Comparison of ENCODE assay signal across 12 cellular contexts in genomic region chr22:32764330-32765116, GRCh38. TPM values are rescaled to one million over a fixed set of nuclear protein-coding genes. Genes with fewer than 3 reads are reported as not detected.
DNase-seq lines count a peak whose midpoint lies in the region; ATAC-seq and TF ChIP-seq lines count a peak whose summit lies in the region.
"Had no signal": no experiment of that assay in that cellular context is flagged by ENCODE, and none has a peak within 500 bp of the region (broad histone marks: within the 10 kb centered on the region; RNA-seq: fewer than 3 reads in every experiment).

No MANE protein-coding gene starts in this region.

- CTCF ChIA-PET in T-cell (lab: Charles Lee) = no interaction called here

- POLR2A ChIA-PET in T-cell (lab: Charles Lee) = no interaction called here

- no peaks in the 10 kb centered on the region for H3K36me3 ChIP-seq in BE2C
- H3K36me3 ChIP-seq: BLaER1 treated with 17β-estradiol and CSF1 and Interleukin-3, amounts not matched to agents 10 nM and 100 nM had no signal

- H3K4me1 ChIP-seq in BE2C = no peaks in the 10 kb centered on the region

- TF ChIP-seq CTCF in AG09309 (IDR thresholded peaks at IDR 0.05; ENCODE audit: control insufficient read depth, insufficient read depth, low read depth, low read length, missing control alignments) (no peak), fibroblast of mammary gland (conservative IDR thresholded peaks at IDR 0.05; ENCODE audit: control insufficient read depth, insufficient read depth, low read depth, low read length) (no peak), nephron progenitor cell (IDR thresholded peaks at IDR 0.05) (no peak), BE2C (IDR thresholded peaks at IDR 0.05; ENCODE audit: low read depth, low read length) (no peak)

- H3K27me3 Mint-ChIP-seq in nephron progenitor cell (ENCODE audit: low read depth, poor library complexity) = peaks cover 14% of the 10 kb centered on the region
- peaks cover 14 to 41% of the 10 kb centered on the region in 2 donors for H3K27me3 Mint-ChIP-seq in T-cell
- peaks cover 18% of the 10 kb centered on the region for H3K27me3 Mint-ChIP-seq in activated T-helper 2 cell treated with anti-CD3 and anti-CD28 coated beads, Interferon-gamma antibody, Interleukin-2, Interleukin-4, amounts not matched to agents 10 μg/mL and 5 μg/mL and 100 μg/mL, durations not matched to agents 14 hours and 24 hours and 36 hours (ENCODE audit: low read depth)

- H3K9me3 Mint-ChIP-seq in nephron progenitor cell = no peaks in the 10 kb centered on the region
- no peaks in the 10 kb centered on the region for H3K9me3 Mint-ChIP-seq in T-cell
- no peaks in the 10 kb centered on the region for H3K9me3 Mint-ChIP-seq in activated T-helper 2 cell treated with anti-CD3 and anti-CD28 coated beads, Interferon-gamma antibody, Interleukin-2, Interleukin-4, amounts not matched to agents 10 μg/mL and 5 μg/mL and 100 μg/mL, durations not matched to agents 14 hours and 24 hours and 36 hours

- no peak overlapping the region for H3K4me3 Mint-ChIP-seq in nephron progenitor cell
- no peak overlapping the region for H3K4me3 Mint-ChIP-seq in T-cell
- no peak overlapping the region for H3K4me3 Mint-ChIP-seq in activated T-helper 2 cell treated with anti-CD3 and anti-CD28 coated beads, Interferon-gamma antibody, Interleukin-2, Interleukin-4, amounts not matched to agents 10 μg/mL and 5 μg/mL and 100 μg/mL, durations not matched to agents 14 hours and 24 hours and 36 hours (ENCODE audit: low read depth)

- no peaks in the 10 kb centered on the region for H3K36me3 Mint-ChIP-seq in nephron progenitor cell (ENCODE audit: low read depth)
- H3K36me3 Mint-ChIP-seq in T-cell = no peaks in the 10 kb centered on the region
- no peaks in the 10 kb centered on the region for H3K36me3 Mint-ChIP-seq in activated T-helper 2 cell treated with anti-CD3 and anti-CD28 coated beads, Interferon-gamma antibody, Interleukin-2, Interleukin-4, amounts not matched to agents 10 μg/mL and 5 μg/mL and 100 μg/mL, durations not matched to agents 14 hours and 24 hours and 36 hours (ENCODE audit: low read depth)

- peaks cover 41% of the 10 kb centered on the region for H3K27me3 ChIP-seq in BE2C

- H3K9me3 ChIP-seq in BE2C = no peaks in the 10 kb centered on the region
- H3K9me3 ChIP-seq: BLaER1 treated with 17β-estradiol and CSF1 and Interleukin-3, amounts not matched to agents 10 nM and 100 nM had no signal

- DNase-seq in AG09309 (ENCODE audit: low read depth) = peak; percentile 61
- peak; percentile 74 for DNase-seq in RPMI7951 (ENCODE audit: low read depth)
- DNase-seq in fibroblast of mammary gland (ENCODE audit: low read depth) = peak; percentile 96
- no peak for DNase-seq in nephron progenitor cell
- DNase-seq in T-cell = no peak
- DNase-seq in activated T-helper 2 cell treated with anti-CD3 and anti-CD28 coated beads, Interferon-gamma antibody, Interleukin-2, Interleukin-4, amounts not matched to agents 10 μg/mL and 5 μg/mL and 100 μg/mL, durations not matched to agents 14 hours and 24 hours and 36 hours (ENCODE audit: low spot score) = no peak
- no peak for DNase-seq in BE2C
- DNase-seq: NCI-H345; stimulated activated naive CD8-positive, alpha-beta T cell treated with anti-CD3 and anti-CD28 coated beads, Interleukin-15, Interleukin-2, amounts not matched to agents 100 U/mL and 50 U/mL, for 24 hours had no signal

- H3K4me3 ChIP-seq in AG09309 (ENCODE audit: control insufficient read depth, low read depth, low read length) = no peak overlapping the region
- H3K4me3 ChIP-seq in fibroblast of mammary gland (ENCODE audit: control insufficient read depth, low read depth, low read length) = no peak overlapping the region
- no peak overlapping the region for H3K4me3 ChIP-seq in BE2C (ENCODE audit: low read depth, low read length)
- H3K4me3 ChIP-seq: BLaER1 treated with 17β-estradiol and CSF1 and Interleukin-3, amounts not matched to agents 10 nM and 100 nM had no signal

- H3K27ac Mint-ChIP-seq in nephron progenitor cell (peak overlapping the region; percentile 77), T-cell (no peak overlapping the region)
- no peak overlapping the region for H3K27ac Mint-ChIP-seq in activated T-helper 2 cell treated with anti-CD3 and anti-CD28 coated beads, Interferon-gamma antibody, Interleukin-2, Interleukin-4, amounts not matched to agents 10 μg/mL and 5 μg/mL and 100 μg/mL, durations not matched to agents 14 hours and 24 hours and 36 hours
- H3K27ac Mint-ChIP-seq: progenitor cell of endocrine pancreas had no signal

- H3K4me1 Mint-ChIP-seq in nephron progenitor cell = peaks cover 11% of the 10 kb centered on the region
- no peaks in the 10 kb centered on the region for H3K4me1 Mint-ChIP-seq in T-cell
- no peaks in the 10 kb centered on the region for H3K4me1 Mint-ChIP-seq in activated T-helper 2 cell treated with anti-CD3 and anti-CD28 coated beads, Interferon-gamma antibody, Interleukin-2, Interleukin-4, amounts not matched to agents 10 μg/mL and 5 μg/mL and 100 μg/mL, durations not matched to agents 14 hours and 24 hours and 36 hours (ENCODE audit: low read depth)

- ATAC-seq in T-cell (replicated peaks in 1 of 4) (no peak), HG02981 (IDR thresholded peaks at IDR 0.05; ENCODE audit: unreplicated experiment) (no peak)
- ATAC-seq: stimulated activated naive CD8-positive, alpha-beta T cell treated with anti-CD3 and anti-CD28 coated beads, Interleukin-15, Interleukin-2, amounts not matched to agents 100 U/mL and 50 U/mL, for 24 hours had no signal

- intact Hi-C loops in activated T-helper 2 cell treated with anti-CD3 and anti-CD28 coated beads, Interferon-gamma antibody, Interleukin-2, Interleukin-4, amounts not matched to agents 10 μg/mL and 5 μg/mL and 100 μg/mL, durations not matched to agents 14 hours and 24 hours and 36 hours (cut with micrococcal nuclease) = no loop called here

RNA-seq across cellular contexts. Expression of gene TIMP3, which starts 37.0 kb away (rescaled TPM):
- total RNA-seq in RPMI7951 (2014; rRNA removed; shearing (Covaris generic)) = 544 and 593 TPM in 2 replicates
- total RNA-seq in T-cell = 1 to 10 TPM in 3 of 5 donors, under 1 TPM in 2; 0.07 to 1.7 (median 1.1) TPM
- 0.05 TPM in 1 of 2 replicates, not detected in the other for total RNA-seq in activated T-helper 2 cell treated with anti-CD3 and anti-CD28 coated beads, Interferon-gamma antibody, Interleukin-2, Interleukin-4, amounts not matched to agents 10 μg/mL and 5 μg/mL and 100 μg/mL, durations not matched to agents 14 hours and 24 hours and 36 hours
- polyA plus RNA-seq in BE2C (2012; ENCODE audit: insufficient read depth, insufficient read length, low read depth) = 79.7 TPM

Comparison
In these comparisons a context has a peak if more than half of its experiments do, and no peak if none do; other contexts are left out.
1. DNase-seq: peak in AG09309 (single experiment), RPMI7951 (single experiment) and fibroblast of mammary gland (single experiment); none in nephron progenitor cell (single experiment), T-cell (0 of 34), activated T-helper 2 cell treated with anti-CD3 and anti-CD28 coated beads, Interferon-gamma antibody, Interleukin-2, Interleukin-4, amounts not matched to agents 10 μg/mL and 5 μg/mL and 100 μg/mL, durations not matched to agents 14 hours and 24 hours and 36 hours (single experiment) and BE2C (single experiment).
2. RNA of gene TIMP3, which starts 37.0 kb away (total RNA-seq): 544 to 593 TPM in RPMI7951; 0.07 to 1.7 TPM in T-cell and 0.05 TPM in activated T-helper 2 cell treated with anti-CD3 and anti-CD28 coated beads, Interferon-gamma antibody, Interleukin-2, Interleukin-4, amounts not matched to agents 10 μg/mL and 5 μg/mL and 100 μg/mL, durations not matched to agents 14 hours and 24 hours and 36 hours; every median in the first group is over 100 times any median in the second.